Comparison of ENCODE assay signal across 8 cellular contexts in genomic region chr15:62125763-62126162, GRCh38. TPM values are rescaled to one million over a fixed set of nuclear protein-coding genes. Genes with fewer than 3 reads are reported as not detected.
DNase-seq lines count a peak whose midpoint lies in the region; ATAC-seq and TF ChIP-seq lines count a peak whose summit lies in the region.

No MANE protein-coding gene starts in this region.

- H3K4me3 Mint-ChIP-seq in stimulated activated naive B cell treated with anti-CD40 and anti-IgM and Interleukin-4, amounts not matched to agents 10 μg/mL and 1 μg/mL and 100 μg/mL, for 72 hours: no peak overlapping the region

- H3K27ac ChIP-seq in RWPE2 (ENCODE audit: poor library complexity, severe bottlenecking) (no peak overlapping the region), heart right ventricle (no peak overlapping the region)

- no peaks in the 10 kb centered on the region for H3K27me3 ChIP-seq in RWPE2 (ENCODE audit: insufficient read depth, poor library complexity, severe bottlenecking)
- H3K27me3 ChIP-seq in heart right ventricle: no peaks in the 10 kb centered on the region

- H3K4me1 ChIP-seq in RWPE2 (ENCODE audit: insufficient read depth, poor library complexity, severe bottlenecking): peaks cover 19% of the 10 kb centered on the region
- peaks cover 0 to 33% (median 7%) of the 10 kb centered on the region in 9 donors for H3K4me1 ChIP-seq in heart right ventricle

- no peaks in the 10 kb centered on the region for H3K36me3 Mint-ChIP-seq in stimulated activated naive B cell treated with anti-CD40 and anti-IgM and Interleukin-4, amounts not matched to agents 10 μg/mL and 1 μg/mL and 100 μg/mL, for 72 hours

- no peaks in the 10 kb centered on the region for H3K36me3 ChIP-seq in RWPE2 (ENCODE audit: low read depth)
- no peaks in the 10 kb centered on the region for H3K36me3 ChIP-seq in heart right ventricle

- H3K27ac Mint-ChIP-seq in stimulated activated naive B cell treated with anti-CD40 and anti-IgM and Interleukin-4, amounts not matched to agents 10 μg/mL and 1 μg/mL and 100 μg/mL, for 72 hours: no peak overlapping the region

- H3K4me1 Mint-ChIP-seq in stimulated activated naive B cell treated with anti-CD40 and anti-IgM and Interleukin-4, amounts not matched to agents 10 μg/mL and 1 μg/mL and 100 μg/mL, for 72 hours: peaks cover 0 to 2% of the 10 kb centered on the region in 2 donors

- H3K4me3 ChIP-seq in RWPE2 (ENCODE audit: severe bottlenecking) (no peak overlapping the region), heart right ventricle (no peak overlapping the region)

- H3K9me3 ChIP-seq in RWPE2 (ENCODE audit: severe bottlenecking) (no peaks in the 10 kb centered on the region), heart right ventricle (peaks cover 0 to 11% (median 0%) of the 10 kb centered on the region in 11 donors)

- intact Hi-C loops in heart right ventricle (cut with DNase I): loop anchor here in 2 of 10 donors (5.0 kb wide), 2 partner anchors 37 to 127 kb away; no protein-coding TSS in a partner anchor

- peaks cover 0 to 7% of the 10 kb centered on the region in 2 donors for H3K27me3 Mint-ChIP-seq in stimulated activated naive B cell treated with anti-CD40 and anti-IgM and Interleukin-4, amounts not matched to agents 10 μg/mL and 1 μg/mL and 100 μg/mL, for 72 hours

- no peak for ATAC-seq in RWPE2 (ENCODE audit: low read depth)
- ATAC-seq in heart right ventricle: peak in 7 of 8 donors; percentile 46 to 91 (median 77)
- no peak for ATAC-seq in stimulated activated naive B cell treated with anti-CD40 and anti-IgM and Interleukin-4, amounts not matched to agents 10 μg/mL and 1 μg/mL and 100 μg/mL, for 72 hours (replicated peaks)

- peaks cover 2 to 4% of the 10 kb centered on the region in 2 donors for H3K9me3 Mint-ChIP-seq in stimulated activated naive B cell treated with anti-CD40 and anti-IgM and Interleukin-4, amounts not matched to agents 10 μg/mL and 1 μg/mL and 100 μg/mL, for 72 hours

- DNase-seq in AG09319 (ENCODE audit: extremely low read depth, low read depth): no peak
- no peak for DNase-seq in RWPE2 (ENCODE audit: low spot score)
- DNase-seq in heart right ventricle: peak in 1 of 2 donors; percentile 38
- DNase-seq in stimulated activated naive B cell treated with anti-CD40 and anti-IgM and Interleukin-4, amounts not matched to agents 10 μg/mL and 1 μg/mL and 100 μg/mL, for 72 hours: no peak
- no peak for DNase-seq in NK-92 (lab: John Stamatoyannopoulos, UW; ENCODE audit: unreplicated experiment)
- DNase-seq in stimulated activated naive CD4-positive, alpha-beta T cell (lab: John Stamatoyannopoulos, UW): no peak
- no peak for DNase-seq in GF-D8 (lab: John Stamatoyannopoulos, UW)

- peak; percentile 42 for TF ChIP-seq CTCF in AG09319 (IDR thresholded peaks at IDR 0.05; ENCODE audit: low read depth, low read length)
- peak; percentile 65 for TF ChIP-seq CTCF in LNCAP (IDR thresholded peaks at IDR 0.05)
- peak; percentile 26 for TF ChIP-seq CTCF in RWPE2 (IDR thresholded peaks at IDR 0.05; ENCODE audit: poor library complexity, severe bottlenecking)
- TF ChIP-seq CTCF in heart right ventricle (IDR thresholded peaks at IDR 0.05): peak; percentile 11 to 67 (median 44)

- 4 to 13% methylated on average over 2 of the region's 2 CpGs for WGBS in heart right ventricle, 2 donors

RNA-seq across cellular contexts. Expression of gene C2CD4B, which starts 39.3 kb away (rescaled TPM):
- total RNA-seq in heart right ventricle: 1 to 10 TPM in 9 of 10 donors, under 1 TPM in 1; 0.82 to 7.1 (median 2.7) TPM
- polyA plus RNA-seq in heart right ventricle: 1 to 10 TPM; 1.6 to 1.8 TPM

RNA-seq across cellular contexts. Expression of gene C2CD4A, which starts 59.0 kb away (rescaled TPM):
- under 1 TPM in 1 of 10 donors, not detected in 9; 0.25 TPM for total RNA-seq in heart right ventricle
- polyA plus RNA-seq in heart right ventricle: under 1 TPM in 1 of 2 donors, not detected in 1; 0.01 TPM

Comparison
In these comparisons a context has a peak if more than half of its experiments do, and no peak if none do; other contexts are left out.
1. ATAC-seq: peak in heart right ventricle (7 of 8); none in RWPE2 (single experiment) and stimulated activated naive B cell treated with anti-CD40 and anti-IgM and Interleukin-4, amounts not matched to agents 10 μg/mL and 1 μg/mL and 100 μg/mL, for 72 hours (0 of 2).
2. Peak in every context shown above with its lines, with median percentiles within 50 percentile points of each other: CTCF ChIP-seq.